In the genomic region with DNA sequence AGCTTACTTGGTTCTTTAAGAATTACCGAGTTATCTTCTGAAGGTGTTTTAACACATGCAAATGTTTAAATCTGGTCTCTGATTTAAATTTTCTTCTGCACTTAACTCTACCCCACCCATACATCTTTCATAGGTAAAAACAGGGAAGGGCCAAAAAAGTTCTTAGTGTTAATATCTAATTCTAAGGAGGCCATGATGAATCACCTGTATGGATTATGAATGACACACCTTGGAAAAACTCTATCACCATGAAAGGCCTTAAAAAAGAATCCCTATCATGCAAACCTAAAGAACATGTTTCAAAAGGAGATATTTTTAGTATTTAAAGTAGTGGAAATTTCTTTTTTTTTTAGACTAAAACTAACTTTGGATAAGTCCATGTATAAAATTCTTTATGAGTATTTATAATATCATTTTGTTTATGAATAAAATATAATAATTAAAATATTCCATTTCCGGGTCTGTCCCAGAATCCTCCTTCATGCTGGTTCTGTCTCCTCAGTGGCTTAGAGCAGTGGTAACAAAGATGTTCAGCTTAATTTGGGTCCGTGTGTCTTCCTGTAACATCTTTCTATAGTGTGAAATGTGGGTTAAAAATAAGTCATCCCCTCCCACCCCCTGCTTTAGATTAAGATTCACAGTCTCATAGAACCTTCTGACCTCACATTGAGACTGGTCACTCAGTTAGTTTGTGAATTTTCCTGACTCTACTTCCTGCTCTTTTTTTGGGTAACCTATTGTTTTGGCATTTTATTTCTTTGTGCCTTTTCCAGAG, we compare ENCODE assay signal across 20 cellular contexts. TPM values are rescaled to one million over a fixed set of nuclear protein-coding genes. Genes with fewer than 3 reads are reported as not detected.
DNase-seq lines count a peak whose midpoint lies in the region; ATAC-seq and TF ChIP-seq lines count a peak whose summit lies in the region.
"Had no signal": no experiment of that assay in that cellular context is flagged by ENCODE, and none has a peak within 500 bp of the region (broad histone marks: within the 10 kb centered on the region; RNA-seq: fewer than 3 reads in every experiment).

No MANE protein-coding gene starts in this region.

- peaks cover 11% of the 10 kb centered on the region for H3K4me1 Mint-ChIP-seq in Calu3 (ENCODE audit: low read depth, unreplicated experiment)
- peaks cover 33 to 41% of the 10 kb centered on the region in 2 donors for H3K4me1 Mint-ChIP-seq in natural killer cell treated with Interleukin-12 subunit alpha and Interleukin-12 subunit beta and Interleukin-15 and Interleukin-18, amount 100 ng/mL, for 72 hours (ENCODE audit: low read depth in 2 of 2)
- H3K4me1 Mint-ChIP-seq in activated CD4-positive, alpha-beta memory T cell treated with anti-CD3 and anti-CD28 coated beads for 36 hours (ENCODE audit: low read depth) = peaks cover 11% of the 10 kb centered on the region

- H3K4me3 Mint-ChIP-seq in Calu3 (ENCODE audit: low read depth, unreplicated experiment) = no peak overlapping the region
- H3K4me3 Mint-ChIP-seq in natural killer cell treated with Interleukin-12 subunit alpha and Interleukin-12 subunit beta and Interleukin-15 and Interleukin-18, amount 100 ng/mL, for 72 hours = peak overlapping the region; percentile 60
- H3K4me3 Mint-ChIP-seq in activated CD4-positive, alpha-beta memory T cell treated with anti-CD3 and anti-CD28 coated beads for 36 hours = no peak overlapping the region

- H3K27ac ChIP-seq in HUES64 (ENCODE audit: low read depth, low read length) (peak overlapping the region; percentile 90), ectodermal cell (ENCODE audit: insufficient read depth, low read depth, low read length, poor library complexity, severe bottlenecking) (peak overlapping the region; percentile 87), upper lobe of left lung (no peak overlapping the region)

- H3K27me3 ChIP-seq in HUES64 (ENCODE audit: insufficient read depth, low read length) = no peaks in the 10 kb centered on the region
- H3K27me3 ChIP-seq in ectodermal cell (ENCODE audit: control insufficient read depth, insufficient read depth, low read length, poor library complexity, severe bottlenecking) = no peaks in the 10 kb centered on the region
- H3K27me3 ChIP-seq in upper lobe of left lung = no peaks in the 10 kb centered on the region
- H3K27me3 ChIP-seq: heart right ventricle had no signal

- TF ChIP-seq EP300 in upper lobe of left lung (IDR thresholded peaks at IDR 0.05) = no peak

- CTCF ChIA-PET in Calu3 (lab: Charles Lee) = no interaction called here
- CTCF ChIA-PET in activated CD4-positive, alpha-beta memory T cell treated with anti-CD3 and anti-CD28 coated beads for 36 hours (lab: Charles Lee) = no interaction called here

- intact Hi-C loops in Calu3 (cut with micrococcal nuclease; ENCODE audit: unreplicated experiment) = no loop called here
- intact Hi-C loops in activated CD4-positive, alpha-beta memory T cell treated with anti-CD3 and anti-CD28 coated beads for 36 hours (cut with micrococcal nuclease) = no loop called here

- ATAC-seq in natural killer cell treated with Interleukin-12 subunit alpha and Interleukin-12 subunit beta and Interleukin-15 and Interleukin-18, amount 100 ng/mL, for 72 hours = peak; percentile 44 to 45
- ATAC-seq in HG03432 (IDR thresholded peaks at IDR 0.05; ENCODE audit: unreplicated experiment) (no peak), upper lobe of left lung (ENCODE audit: low FRiP score in 2 of 2) (no peak), GM19035 (IDR thresholded peaks at IDR 0.05; ENCODE audit: unreplicated experiment) (no peak)
- ATAC-seq: heart right ventricle, Right ventricle myocardium inferior had no signal

- no peaks in the 10 kb centered on the region for H3K9me3 ChIP-seq in HUES64 (ENCODE audit: insufficient read depth, low read depth, low read length)
- H3K9me3 ChIP-seq in ectodermal cell (ENCODE audit: control insufficient read depth, low read length) = no peaks in the 10 kb centered on the region
- H3K9me3 ChIP-seq in upper lobe of left lung = no peaks in the 10 kb centered on the region
- H3K9me3 ChIP-seq: heart right ventricle had no signal

- H3K4me1 ChIP-seq in HUES64 (ENCODE audit: insufficient read depth, low read length) (peaks cover 45% of the 10 kb centered on the region), ectodermal cell (ENCODE audit: control insufficient read depth, insufficient read depth, low read length) (peaks cover 22% of the 10 kb centered on the region), upper lobe of left lung (peaks cover 3 to 30% (median 11%) of the 10 kb centered on the region in 4 donors)

- no CpG with 5 or more reads among the region's 3 CpGs for WGBS in HUES64
- 94% methylated on average over 2 of the region's 3 CpGs; no CpG with 5 or more reads in 1 of the 2 experiments for WGBS in ectodermal cell, 2 experiments
- 86 to 97% methylated on average over 3 of the region's 3 CpGs for WGBS in upper lobe of left lung, 2 donors

- POLR2A ChIA-PET in activated CD4-positive, alpha-beta memory T cell treated with anti-CD3 and anti-CD28 coated beads for 36 hours (lab: Charles Lee) = no interaction called here

- DNase-seq in Calu3 (no peak), upper lobe of left lung (no peak)
- no peak for DNase-seq in natural killer cell treated with Interleukin-12 subunit alpha and Interleukin-12 subunit beta and Interleukin-15 and Interleukin-18, amount 100 ng/mL, for 72 hours (ENCODE audit: low spot score)
- DNase-seq in activated CD4-positive, alpha-beta memory T cell treated with anti-CD3 and anti-CD28 coated beads for 36 hours = no peak
- DNase-seq: activated naive CD4-positive, alpha-beta T cell treated with anti-CD3 and anti-CD28 coated beads, Interleukin-2, amount 50 U/mL, for 16 hours; activated T-cell treated with anti-CD3 and anti-CD28 coated beads, Interleukin-2, amount 50 U/mL, for 1 hour; GOT3; heart right ventricle; KG1; kidney; mesenchymal stem cell; NCI-H1092 treated with DMSO at 0.1 percent for 48 hours; NCI-H2081 treated with DMSO at 0.1 percent for 48 hours; NCI-H524; stimulated activated naive CD4-positive, alpha-beta T cell had no signal

- no peaks in the 10 kb centered on the region for H3K36me3 Mint-ChIP-seq in Calu3 (ENCODE audit: insufficient read depth, unreplicated experiment)
- no peaks in the 10 kb centered on the region for H3K36me3 Mint-ChIP-seq in natural killer cell treated with Interleukin-12 subunit alpha and Interleukin-12 subunit beta and Interleukin-15 and Interleukin-18, amount 100 ng/mL, for 72 hours
- H3K36me3 Mint-ChIP-seq in activated CD4-positive, alpha-beta memory T cell treated with anti-CD3 and anti-CD28 coated beads for 36 hours = peaks cover 2% of the 10 kb centered on the region

- no peaks in the 10 kb centered on the region for H3K9me3 Mint-ChIP-seq in Calu3 (ENCODE audit: low read depth, unreplicated experiment)
- peaks cover 6% of the 10 kb centered on the region for H3K9me3 Mint-ChIP-seq in natural killer cell treated with Interleukin-12 subunit alpha and Interleukin-12 subunit beta and Interleukin-15 and Interleukin-18, amount 100 ng/mL, for 72 hours
- H3K9me3 Mint-ChIP-seq in activated CD4-positive, alpha-beta memory T cell treated with anti-CD3 and anti-CD28 coated beads for 36 hours = no peaks in the 10 kb centered on the region

- TF ChIP-seq CTCF in Calu3 (IDR thresholded peaks at IDR 0.05; ENCODE audit: unreplicated experiment) (no peak), upper lobe of left lung (IDR thresholded peaks at IDR 0.05) (no peak)

- H3K27ac Mint-ChIP-seq in Calu3 (ENCODE audit: unreplicated experiment) = peak overlapping the region; percentile 21
- peak overlapping the region; percentile 70 to 93 for H3K27ac Mint-ChIP-seq in natural killer cell treated with Interleukin-12 subunit alpha and Interleukin-12 subunit beta and Interleukin-15 and Interleukin-18, amount 100 ng/mL, for 72 hours
- H3K27ac Mint-ChIP-seq in activated CD4-positive, alpha-beta memory T cell treated with anti-CD3 and anti-CD28 coated beads for 36 hours = no peak overlapping the region

- H3K4me3 ChIP-seq in HUES64 (ENCODE audit: low read length) (no peak overlapping the region), ectodermal cell (ENCODE audit: insufficient read depth, low read depth, low read length) (no peak overlapping the region), upper lobe of left lung (no peak overlapping the region)
- H3K4me3 ChIP-seq: heart right ventricle had no signal

- H3K9ac ChIP-seq in HUES64 (ENCODE audit: low read depth, low read length) = peak overlapping the region; percentile 16; the same call in 1 of the 2 replicates

- no peaks in the 10 kb centered on the region for H3K27me3 Mint-ChIP-seq in Calu3 (ENCODE audit: unreplicated experiment)
- H3K27me3 Mint-ChIP-seq in natural killer cell treated with Interleukin-12 subunit alpha and Interleukin-12 subunit beta and Interleukin-15 and Interleukin-18, amount 100 ng/mL, for 72 hours = no peaks in the 10 kb centered on the region
- H3K27me3 Mint-ChIP-seq in activated CD4-positive, alpha-beta memory T cell treated with anti-CD3 and anti-CD28 coated beads for 36 hours = no peaks in the 10 kb centered on the region

- H3K36me3 ChIP-seq in HUES64 (ENCODE audit: insufficient read depth, low read length) (no peaks in the 10 kb centered on the region), ectodermal cell (ENCODE audit: control insufficient read depth, insufficient read depth, low read length) (no peaks in the 10 kb centered on the region), upper lobe of left lung (no peaks in the 10 kb centered on the region)
- H3K36me3 ChIP-seq: heart right ventricle had no signal

- TF ChIP-seq POLR2A in upper lobe of left lung (IDR thresholded peaks at IDR 0.05) = no peak

- no TSS peak for BruUV-seq in Calu3 (replicated peaks; lab: Mats Ljungman, UMichigan)

RNA-seq across cellular contexts. Expression of gene SLX4IP, which starts 54.9 kb away (rescaled TPM):
- total RNA-seq in Calu3 (2022) = 5.4 and 6.4 TPM in 2 replicates
- polyA plus RNA-seq in HUES64 (2013, experiment 1 of 2) = 4.0 TPM
- polyA plus RNA-seq in HUES64 (2013, experiment 2 of 2) = 4.1 TPM
- 8.2 TPM for polyA plus RNA-seq in ectodermal cell (2013, experiment 1 of 4)
- polyA plus RNA-seq in ectodermal cell (2013, experiment 2 of 4) = 9.0 TPM
- polyA plus RNA-seq in ectodermal cell (2013, experiment 3 of 4) = 5.6 TPM
- polyA plus RNA-seq in ectodermal cell (2013, experiment 4 of 4) = 6.6 TPM
- 1 to 10 TPM; 3.2 to 4.9 TPM for total RNA-seq in natural killer cell treated with Interleukin-12 subunit alpha and Interleukin-12 subunit beta and Interleukin-15 and Interleukin-18, amount 100 ng/mL, for 72 hours
- total RNA-seq in activated CD4-positive, alpha-beta memory T cell treated with anti-CD3 and anti-CD28 coated beads for 36 hours = 1 to 10 TPM; 5.5 to 6.3 TPM
- total RNA-seq in upper lobe of left lung = 1 to 10 TPM; 3.2 to 6.0 (median 4.5) TPM

RNA-seq across cellular contexts. Expression of gene MKKS, which starts 56.0 kb away (rescaled TPM):
- total RNA-seq in Calu3 (2022) (11.6 and 12.1 TPM in 2 replicates), upper lobe of left lung (10 to 100 TPM in 4 of 6 donors, 1 to 10 TPM in 2; 3.1 to 19.3 (median 11.8) TPM)
- 15.4 TPM for polyA plus RNA-seq in HUES64 (2013, experiment 1 of 2)
- 18.9 TPM for polyA plus RNA-seq in HUES64 (2013, experiment 2 of 2)
- 30.9 TPM for polyA plus RNA-seq in ectodermal cell (2013, experiment 1 of 4)
- 27.1 TPM for polyA plus RNA-seq in ectodermal cell (2013, experiment 2 of 4)
- 24.7 TPM for polyA plus RNA-seq in ectodermal cell (2013, experiment 3 of 4)
- polyA plus RNA-seq in ectodermal cell (2013, experiment 4 of 4) = 30.0 TPM
- total RNA-seq in natural killer cell treated with Interleukin-12 subunit alpha and Interleukin-12 subunit beta and Interleukin-15 and Interleukin-18, amount 100 ng/mL, for 72 hours = 1 to 10 TPM; 5.6 to 5.7 TPM
- total RNA-seq in activated CD4-positive, alpha-beta memory T cell treated with anti-CD3 and anti-CD28 coated beads for 36 hours = 1 to 10 TPM; 7.1 to 7.5 TPM

Comparison
In these comparisons a context has a peak if more than half of its experiments do, and no peak if none do; other contexts are left out.
1. H3K27ac ChIP-seq: peak in HUES64 (single experiment) and ectodermal cell (single experiment); none in upper lobe of left lung (0 of 4).
2. ATAC-seq: peak in natural killer cell treated with Interleukin-12 subunit alpha and Interleukin-12 subunit beta and Interleukin-15 and Interleukin-18, amount 100 ng/mL, for 72 hours (2 of 2); none in HG03432 (single experiment), upper lobe of left lung (0 of 2) and GM19035 (single experiment).